1 cellular context compared by ENCODE assay signal in genomic region chrX:119502727-119503483, GRCh38.
TF ChIP-seq lines count a peak whose summit lies in the region.

No MANE protein-coding gene starts in this region.

TF ChIP-seq in endothelial cell of umbilical vein, 7 proteins besides CTCF, POLR2A, EP300 and RAD21 (continued from another document):
- TF ChIP-seq MAX (IDR thresholded peaks at IDR 0.05; ENCODE audit: insufficient read depth, insufficient read length) (no peak), EZH2 (IDR thresholded peaks at IDR 0.05; ENCODE audit: borderline replicate concordance, low read depth, low read length, severe bottlenecking) (no peak), POLR2AphosphoS5 (IDR thresholded peaks at IDR 0.05; ENCODE audit: insufficient read depth, low read depth, low read length) (no peak), FOS (IDR thresholded peaks at IDR 0.05; ENCODE audit: borderline replicate concordance, insufficient read depth, low read length) (no peak), JUN (IDR thresholded peaks at IDR 0.05; ENCODE audit: borderline replicate concordance, insufficient read depth, insufficient read length, low read depth) (no peak)
